In genomic region chr6:36596359-36596758, GRCh38 we compare ENCODE assay signal across 8 cellular contexts. TPM values are rescaled to one million over a fixed set of nuclear protein-coding genes. Genes with fewer than 3 reads are reported as not detected.
DNase-seq lines count a peak whose midpoint lies in the region; ATAC-seq and TF ChIP-seq lines count a peak whose summit lies in the region.

No MANE protein-coding gene starts in this region.

- H3K4me3 Mint-ChIP-seq in CD14-positive monocyte = peak overlapping the region; percentile 93 to 94
- peak overlapping the region; percentile 89 to 100 (median 98) for H3K4me3 Mint-ChIP-seq in naive thymus-derived CD8-positive, alpha-beta T cell

- POLR2A ChIA-PET in naive thymus-derived CD8-positive, alpha-beta T cell (lab: Charles Lee) = interaction anchor here (0.6 to 13.3 kb wide), 17 partner anchors 13 to 569 kb away, joined by 3 to 353 read pairs (median 4); partner anchors contain the start of genes CDKN1A, MAPK14 and STK38

- in situ Hi-C loops in ACHN (cut with HindIII; ENCODE audit: low pct_ligation_motif_present, low pct_unique_long_range_greater_than_20kb, low sequenced_read_pairs) = no loop called here
- in situ Hi-C loops in GM13977 (cut with MboI; ENCODE audit: low pct_unique_long_range_greater_than_20kb, low sequenced_read_pairs, unreplicated experiment) = loop anchor here (10.0 kb wide), 1 partner anchor 162 kb away; no protein-coding TSS in a partner anchor

- no peak for DNase-seq in CD14-positive monocyte (ENCODE audit: low spot score)
- no peak for DNase-seq in NB4 (ENCODE audit: low read depth)
- peak; percentile 24 for DNase-seq in dedifferentiated amniotic fluid mesenchymal stem cell (ENCODE audit: extremely low spot score)
- peak in 1 of 10 donors; percentile 38 for DNase-seq in naive thymus-derived CD8-positive, alpha-beta T cell
- no peak for DNase-seq in ACHN
- DNase-seq in left colon = no peak
- DNase-seq in GM13977 (ENCODE audit: low spot score) = no peak

- peak overlapping the region; percentile 100 for H3K4me3 ChIP-seq in NB4 (ENCODE audit: low read depth, low read length)

- no peak for ATAC-seq in naive thymus-derived CD8-positive, alpha-beta T cell
- ATAC-seq in HG02678 (IDR thresholded peaks at IDR 0.05; ENCODE audit: unreplicated experiment) = no peak
- ATAC-seq in left colon = no peak

- peaks cover 47 to 54% of the 10 kb centered on the region in 2 donors for H3K36me3 Mint-ChIP-seq in CD14-positive monocyte
- H3K36me3 Mint-ChIP-seq in naive thymus-derived CD8-positive, alpha-beta T cell = peaks cover 48 to 68% (median 63%) of the 10 kb centered on the region in 3 donors

- TF ChIP-seq CTCF in CD14-positive monocyte (IDR thresholded peaks at IDR 0.05) (no peak), NB4 (IDR thresholded peaks at IDR 0.05; ENCODE audit: low read depth, low read length) (no peak), GM13977 (IDR thresholded peaks at IDR 0.05; ENCODE audit: extremely low read depth, insufficient read depth, missing control alignments) (no peak)

- H3K4me1 Mint-ChIP-seq in CD14-positive monocyte = peaks cover 52% of the 10 kb centered on the region
- peaks cover 27 to 66% (median 60%) of the 10 kb centered on the region in 4 donors for H3K4me1 Mint-ChIP-seq in naive thymus-derived CD8-positive, alpha-beta T cell

- intact Hi-C loops in CD14-positive monocyte (cut with micrococcal nuclease) = loop anchor here in 1 of 2 donors (10.0 kb wide), 1 partner anchor 152 kb away; the partner anchor contains the start of genes KCTD20 and PXT1
- intact Hi-C loops in left colon (cut with DNase I, micrococcal nuclease) = loop anchor here in 1 of 2 donors (5.0 to 10.0 kb wide), 2 partner anchors 49 to 152 kb away; partner anchors contain the start of genes KCTD20, PXT1 and STK38

- peak overlapping the region; percentile 53 to 100 (median 100) for H3K27ac Mint-ChIP-seq in CD14-positive monocyte
- H3K27ac Mint-ChIP-seq in naive thymus-derived CD8-positive, alpha-beta T cell = peak overlapping the region; percentile 92 to 100 (median 99)

- no peak for TF ChIP-seq POLR2A in NB4 (IDR thresholded peaks at IDR 0.05; ENCODE audit: extremely low read depth, insufficient read length)

- H3K27me3 Mint-ChIP-seq in CD14-positive monocyte (ENCODE audit: low read depth in 3 of 3) = peaks cover 0 to 4% (median 2%) of the 10 kb centered on the region in 3 donors
- peaks cover 0 to 4% (median 0%) of the 10 kb centered on the region in 5 donors for H3K27me3 Mint-ChIP-seq in naive thymus-derived CD8-positive, alpha-beta T cell

- no peaks in the 10 kb centered on the region for H3K9me3 Mint-ChIP-seq in CD14-positive monocyte
- peaks cover 0 to 5% (median 0%) of the 10 kb centered on the region in 9 donors for H3K9me3 Mint-ChIP-seq in naive thymus-derived CD8-positive, alpha-beta T cell

RNA-seq across cellular contexts. Expression of gene SRSF3, which starts 2.2 kb away (rescaled TPM):
- 100 to 1,000 TPM; 297 to 341 TPM for polyA plus RNA-seq in CD14-positive monocyte
- total RNA-seq in naive thymus-derived CD8-positive, alpha-beta T cell = 100 to 1,000 TPM; 357 to 359 TPM
- polyA plus RNA-seq in naive thymus-derived CD8-positive, alpha-beta T cell = 100 to 1,000 TPM; 268 to 375 (median 332) TPM
- total RNA-seq in left colon = 100 to 1,000 TPM; 178 to 242 TPM

RNA-seq across cellular contexts. Expression of gene STK38, which starts 49.1 kb away (rescaled TPM):
- polyA plus RNA-seq in CD14-positive monocyte = 10 to 100 TPM; 57.1 to 95.7 TPM
- 100 to 1,000 TPM; 151 to 163 TPM for total RNA-seq in naive thymus-derived CD8-positive, alpha-beta T cell
- polyA plus RNA-seq in naive thymus-derived CD8-positive, alpha-beta T cell = 10 to 100 TPM; 46.4 to 79.6 (median 52.8) TPM
- 10 to 100 TPM; 66.0 to 76.6 TPM for total RNA-seq in left colon
